18 cellular contexts compared by ENCODE assay signal in genomic region chr9:130424781-130425310, GRCh38. TPM values are rescaled to one million over a fixed set of nuclear protein-coding genes. Genes with fewer than 3 reads are reported as not detected.
DNase-seq lines count a peak whose midpoint lies in the region; ATAC-seq, FAIRE-seq and TF ChIP-seq lines count a peak whose summit lies in the region.
"Had no signal": no experiment of that assay in that cellular context is flagged by ENCODE, and none has a peak within 500 bp of the region (broad histone marks: within the 10 kb centered on the region; RNA-seq: fewer than 3 reads in every experiment).

No MANE protein-coding gene starts in this region.

- no peak for FAIRE-seq in H1 (lab: Jason Lieb, UNC)
- FAIRE-seq: D721Med, GM12892 had no signal

- H3K79me1 ChIP-seq in H1 (ENCODE audit: low read depth, low read length): no peaks in the 10 kb centered on the region

- H2BK20ac ChIP-seq in H1 (ENCODE audit: low read length): no peak overlapping the region

- H3K9ac ChIP-seq in H1 (replicated peaks in 1 of 4; ENCODE audit: extremely low read depth in 1 of 4, low read depth in 3 of 4, low read length in 3 of 4): no peak overlapping the region

- ATAC-seq in right cardiac atrium (no peak), left ventricle myocardium superior (no peak), T-helper 17 cell (no peak)
- ATAC-seq: HCT116 had no signal

- H3K4me3 ChIP-seq in right cardiac atrium (ENCODE audit: low read length): no peak overlapping the region
- H3K4me3 ChIP-seq in HEK293 (ENCODE audit: low read depth, low read length): no peak overlapping the region
- H3K4me3 ChIP-seq in H1 (ENCODE audit: extremely low read depth in 1 of 4, insufficient read depth in 2 of 4, low read depth in 3 of 4, low read length in 4 of 4): no peak overlapping the region
- no peak overlapping the region for H3K4me3 ChIP-seq in osteoblast (ENCODE audit: insufficient read depth, low read length)
- no peak overlapping the region for H3K4me3 ChIP-seq in effector memory CD4-positive, alpha-beta T cell (ENCODE audit: insufficient read depth, low read depth, low read length, poor library complexity, severe bottlenecking)

- peak overlapping the region; percentile 44; the same call in 1 of the 2 replicates for H2BK5ac ChIP-seq in H1 (ENCODE audit: low read depth, low read length)

- no peak for TF ChIP-seq RAD21 in H1 (IDR thresholded peaks at IDR 0.05 in 1 of 2, conservative IDR thresholded peaks at IDR 0.05 in 1 of 2; ENCODE audit: low read depth in 2 of 2, low read length in 2 of 2)

- H3K56ac ChIP-seq in H1 (replicated peaks; ENCODE audit: insufficient read length, low read depth, low read length): no peak overlapping the region

- CTCF ChIA-PET in HEK293 (lab: Yijun Ruan, JAX) (interaction anchor here (1.4 kb wide), 2 partner anchors 9 to 35 kb away, joined by 4 read pairs; no protein-coding TSS in a partner anchor), H1 (lab: Charles Lee; ENCODE audit: partially characterized antibody) (interaction anchor here (0.9 to 1.9 kb wide), 4 partner anchors 9 to 36 kb away, joined by 3 to 8 read pairs (median 4); no protein-coding TSS in a partner anchor)

- H4K91ac ChIP-seq in H1 (replicated peaks; ENCODE audit: insufficient read length, low read length): no peak overlapping the region

- H3K79me2 ChIP-seq in H1 (ENCODE audit: control insufficient read depth in 1 of 2, insufficient read depth in 2 of 2, low read length in 2 of 2): no peaks in the 10 kb centered on the region
- H3K79me2 ChIP-seq in osteoblast (ENCODE audit: insufficient read depth, low read length): no peaks in the 10 kb centered on the region

- TF ChIP-seq POLR2A in H1 (IDR thresholded peaks at IDR 0.05; ENCODE audit: control extremely low read depth in 1 of 2, low read depth in 2 of 2, low read length in 2 of 2): no peak

- H3K23ac ChIP-seq in H1 (ENCODE audit: insufficient read length): no peak overlapping the region

- no peak for TF ChIP-seq EP300 in H1 (IDR thresholded peaks at IDR 0.05; ENCODE audit: borderline replicate concordance in 1 of 2, low read depth in 2 of 2, low read length in 2 of 2)

- H2BK15ac ChIP-seq in H1 (ENCODE audit: low read length): no peak overlapping the region; the same call in 1 of the 2 replicates

- H3K36me3 ChIP-seq in HEK293 (ENCODE audit: control insufficient read depth in 2 of 2, insufficient read depth in 1 of 2, low read length in 2 of 2) (no peaks in the 10 kb centered on the region), H1 (ENCODE audit: control insufficient read depth in 2 of 4, insufficient read depth in 4 of 4, low read length in 3 of 4) (no peaks in the 10 kb centered on the region), osteoblast (ENCODE audit: insufficient read depth, low read length) (no peaks in the 10 kb centered on the region)
- no peaks in the 10 kb centered on the region for H3K36me3 ChIP-seq in effector memory CD4-positive, alpha-beta T cell (ENCODE audit: control insufficient read depth, insufficient read depth, low read length)

- no peak overlapping the region for H2BK12ac ChIP-seq in H1 (ENCODE audit: low read depth, low read length)

- H2AFZ ChIP-seq in H1 (ENCODE audit: low read length) (no peak overlapping the region), osteoblast (ENCODE audit: low read length) (no peak overlapping the region)

- H3K4me2 ChIP-seq in H1 (ENCODE audit: insufficient read depth in 1 of 2, low read depth in 2 of 2, low read length in 2 of 2) (no peak overlapping the region), osteoblast (ENCODE audit: insufficient read depth, low read length) (no peak overlapping the region)

- intact Hi-C loops in right cardiac atrium (cut with DNase I): no loop called here
- intact Hi-C loops in left ventricle myocardium superior (cut with micrococcal nuclease): no loop called here

- H3K9me3 ChIP-seq in right cardiac atrium (ENCODE audit: control insufficient read depth, low read length): no peaks in the 10 kb centered on the region
- no peaks in the 10 kb centered on the region for H3K9me3 ChIP-seq in HEK293 (ENCODE audit: control insufficient read depth, insufficient read depth, low read depth, low read length)
- no peaks in the 10 kb centered on the region for H3K9me3 ChIP-seq in H1 (ENCODE audit: insufficient read depth in 2 of 2, low read depth in 1 of 2, low read length in 1 of 2)
- no peaks in the 10 kb centered on the region for H3K9me3 ChIP-seq in osteoblast (ENCODE audit: low read depth, low read length)
- no peaks in the 10 kb centered on the region for H3K9me3 ChIP-seq in T-helper 17 cell (ENCODE audit: control insufficient read depth, low read length, poor library complexity, severe bottlenecking)
- no peaks in the 10 kb centered on the region for H3K9me3 ChIP-seq in effector memory CD4-positive, alpha-beta T cell (ENCODE audit: control insufficient read depth, low read length)

- no peaks in the 10 kb centered on the region for H3K27me3 ChIP-seq in right cardiac atrium (ENCODE audit: control insufficient read depth, insufficient read depth)
- no peaks in the 10 kb centered on the region for H3K27me3 ChIP-seq in H1 (replicated peaks in 1 of 4; ENCODE audit: control insufficient read depth in 3 of 4, extremely low read depth in 1 of 4, insufficient read depth in 3 of 4, low read length in 3 of 4)
- no peaks in the 10 kb centered on the region for H3K27me3 ChIP-seq in osteoblast (ENCODE audit: insufficient read depth, low read length)
- H3K27me3 ChIP-seq in effector memory CD4-positive, alpha-beta T cell (replicated peaks; ENCODE audit: control insufficient read depth, insufficient read depth, low read length, poor library complexity, severe bottlenecking): no peaks in the 10 kb centered on the region

- H3K4me1 ChIP-seq in right cardiac atrium (ENCODE audit: control insufficient read depth, insufficient read depth, low read length): no peaks in the 10 kb centered on the region
- H3K4me1 ChIP-seq in HEK293 (ENCODE audit: control insufficient read depth, insufficient read depth, low read length): no peaks in the 10 kb centered on the region
- H3K4me1 ChIP-seq in H1 (replicated peaks in 1 of 4; ENCODE audit: control insufficient read depth in 3 of 4, insufficient read depth in 4 of 4, low read length in 3 of 4): peaks cover 6 to 15% (median 11%) of the 10 kb centered on the region in 4 experiments; a peak in 6 of 7 replicates
- H3K4me1 ChIP-seq in osteoblast (ENCODE audit: insufficient read depth, low read length): peaks cover 24% of the 10 kb centered on the region
- no peaks in the 10 kb centered on the region for H3K4me1 ChIP-seq in effector memory CD4-positive, alpha-beta T cell (ENCODE audit: control insufficient read depth, insufficient read depth, low read length, poor library complexity, severe bottlenecking)

- peaks cover 2% of the 10 kb centered on the region for H3K4me1 Mint-ChIP-seq in T-helper 17 cell

- H3K4me3 Mint-ChIP-seq in T-helper 17 cell: no peak overlapping the region
- H3K4me3 Mint-ChIP-seq: CD4-positive, alpha-beta T cell had no signal

- peaks cover 39% of the 10 kb centered on the region for H3K27me3 Mint-ChIP-seq in T-helper 17 cell

- 91% methylated on average over 19 of the region's 19 CpGs for WGBS in right cardiac atrium
- WGBS in H1 (ENCODE audit: extremely low coverage in 1 of 2, insufficient coverage in 1 of 2, insufficient read length in 1 of 2, insufficient replicate concordance in 2 of 2, low coverage in 1 of 2, low lambda C conversion rate in 2 of 2, missing lambda C conversion rate in 1 of 2), 2 experiments: 91% methylated on average over 19 of the region's 19 CpGs; no CpG with 5 or more reads in 1 of the 2 experiments

- H3K14ac ChIP-seq in H1 (ENCODE audit: insufficient read length): no peak overlapping the region

- H2BK120ac ChIP-seq in H1 (replicated peaks; ENCODE audit: low read depth, low read length): no peak overlapping the region

- POLR2A ChIA-PET in HEK293 (lab: Yijun Ruan, JAX) (no interaction called here), H1 (lab: Charles Lee; ENCODE audit: partially characterized antibody) (no interaction called here)

- no peak overlapping the region for H2AK5ac ChIP-seq in H1 (ENCODE audit: low read depth, low read length)

- no peak overlapping the region for H3K27ac ChIP-seq in right cardiac atrium (ENCODE audit: low read length)
- H3K27ac ChIP-seq in HEK293 (ENCODE audit: extremely low read depth, low read depth, low read length): no peak overlapping the region
- no peak overlapping the region; the same call in 1 of the 2 replicates for H3K27ac ChIP-seq in H1 (ENCODE audit: low read depth, low read length)
- no peak overlapping the region for H3K27ac ChIP-seq in osteoblast (ENCODE audit: low read depth, low read length)
- H3K27ac ChIP-seq in effector memory CD4-positive, alpha-beta T cell (ENCODE audit: insufficient read depth, low read length, poor library complexity, severe bottlenecking): no peak overlapping the region

- peak overlapping the region; percentile 31; the same call in 1 of the 2 replicates for H4K8ac ChIP-seq in H1 (ENCODE audit: extremely low read depth, insufficient read depth, low read length)

- TF ChIP-seq CTCF in HEK293 (tag by site-specific recombination; IDR thresholded peaks at IDR 0.05): no peak
- TF ChIP-seq CTCF in H1 (IDR thresholded peaks at IDR 0.05; ENCODE audit: control extremely low read depth in 1 of 3, insufficient read depth in 1 of 3, low read depth in 1 of 3, low read length in 3 of 3): no peak
- no peak for TF ChIP-seq CTCF in osteoblast (IDR thresholded peaks at IDR 0.05; ENCODE audit: extremely low read depth, low read depth, low read length)

- no peak overlapping the region for H3K27ac Mint-ChIP-seq in T-helper 17 cell
- H3K27ac Mint-ChIP-seq: CD4-positive, alpha-beta T cell had no signal

- H4K20me1 ChIP-seq in H1 (replicated peaks in 1 of 2; ENCODE audit: control insufficient read depth in 1 of 2, insufficient read depth in 2 of 2, low read length in 2 of 2) (no peaks in the 10 kb centered on the region), osteoblast (ENCODE audit: insufficient read depth, low read length) (no peaks in the 10 kb centered on the region)

- DNase-seq in right cardiac atrium: peak in 2 of 3 donors; percentile 13 to 46
- no peak for DNase-seq in left ventricle myocardium superior
- no peak for DNase-seq in H1 (ENCODE audit: low read depth in 1 of 2, low spot score in 2 of 2)
- DNase-seq in osteoblast (ENCODE audit: insufficient read length, low spot score, missing footprints): peak; percentile 74
- DNase-seq in T-helper 17 cell: no peak
- DNase-seq in NCI-H1930 (lab: John Stamatoyannopoulos, UW): no peak
- no peak for DNase-seq in effector memory CD4-positive, alpha-beta T cell
- DNase-seq: ACHN; C1 segment of cervical spinal cord; CD4-positive, alpha-beta T cell; DMS153; GDM1; GOT3 had no signal

- H3K23me2 ChIP-seq in H1 (ENCODE audit: low read depth, low read length): no peaks in the 10 kb centered on the region

- H3K4ac ChIP-seq in H1 (replicated peaks; ENCODE audit: insufficient read length, low read depth, low read length): no peak overlapping the region

- no peak overlapping the region for H3K18ac ChIP-seq in H1 (ENCODE audit: extremely low read depth, low read length)

- peaks cover 2% of the 10 kb centered on the region for H3K36me3 Mint-ChIP-seq in T-helper 17 cell (ENCODE audit: low read depth)

- H4K5ac ChIP-seq in H1 (ENCODE audit: insufficient read length, low read depth, low read length): no peak overlapping the region

RNA-seq across cellular contexts. Expression of gene ASS1, which starts 19.9 kb away (rescaled TPM):
- total RNA-seq in right cardiac atrium: 10 to 100 TPM; 37.6 to 88.3 (median 52.9) TPM
- polyA plus RNA-seq in right cardiac atrium: 77.8 TPM
- total RNA-seq in left ventricle myocardium superior: 65.5 TPM
- total RNA-seq in H1 (2021; fragmentation: NEBNext Ultra II Directional; extraction: Animal tissue kit (Norgen Biotek cat#: 25700)): 108 and 116 TPM in 2 replicates
- 296 and 298 TPM in 2 replicates for polyA plus RNA-seq in H1 (2011; rRNA removed)
- 326 TPM for polyA plus RNA-seq in H1 (2011; cell fraction: cytosol; rRNA removed)
- polyA plus RNA-seq in H1 (2011; cell fraction: nucleus; rRNA removed): 280 TPM
- 240 to 283 TPM (median 268 TPM) in 4 replicates for polyA plus RNA-seq in H1 (2012, experiment 1 of 2)
- 287 TPM for polyA plus RNA-seq in H1 (2012, experiment 2 of 2)
- 64.1 TPM for polyA plus RNA-seq in H1 (2013, experiment 1 of 2)
- polyA plus RNA-seq in H1 (2013, experiment 2 of 2): 63.0 TPM
- 172 and 229 TPM in 2 replicates for polyA minus RNA-seq in H1 (2011; rRNA and poly(A)+ RNA removed)
- 85.1 TPM for polyA minus RNA-seq in H1 (2011; cell fraction: cytosol; rRNA and poly(A)+ RNA removed)
- polyA minus RNA-seq in H1 (2011; cell fraction: nucleus; rRNA and poly(A)+ RNA removed): 55.6 TPM
- total RNA-seq in osteoblast: 134 and 195 TPM in 2 replicates
- total RNA-seq in T-helper 17 cell: not detected
- total RNA-seq: A172; CD4-positive, alpha-beta T cell had no signal

Comparison
In these comparisons a context has a peak if more than half of its experiments do, and no peak if none do; other contexts are left out.
1. DNase-seq: peak in right cardiac atrium (2 of 3) and osteoblast (single experiment); none in left ventricle myocardium superior (single experiment), H1 (0 of 2), T-helper 17 cell (0 of 3), NCI-H1930 (0 of 2) and effector memory CD4-positive, alpha-beta T cell (0 of 3).
2. RNA of gene ASS1, which starts 19.9 kb away (total RNA-seq): 134 to 195 TPM in osteoblast, 108 to 116 TPM in H1, 65.5 TPM in left ventricle myocardium superior (single experiment) and 37.6 to 88.3 TPM in right cardiac atrium; not detected in T-helper 17 cell; every median in the first group is over 10 times any median in the second.